Comparison of ENCODE assay signal across 31 cellular contexts in the genomic region with DNA sequence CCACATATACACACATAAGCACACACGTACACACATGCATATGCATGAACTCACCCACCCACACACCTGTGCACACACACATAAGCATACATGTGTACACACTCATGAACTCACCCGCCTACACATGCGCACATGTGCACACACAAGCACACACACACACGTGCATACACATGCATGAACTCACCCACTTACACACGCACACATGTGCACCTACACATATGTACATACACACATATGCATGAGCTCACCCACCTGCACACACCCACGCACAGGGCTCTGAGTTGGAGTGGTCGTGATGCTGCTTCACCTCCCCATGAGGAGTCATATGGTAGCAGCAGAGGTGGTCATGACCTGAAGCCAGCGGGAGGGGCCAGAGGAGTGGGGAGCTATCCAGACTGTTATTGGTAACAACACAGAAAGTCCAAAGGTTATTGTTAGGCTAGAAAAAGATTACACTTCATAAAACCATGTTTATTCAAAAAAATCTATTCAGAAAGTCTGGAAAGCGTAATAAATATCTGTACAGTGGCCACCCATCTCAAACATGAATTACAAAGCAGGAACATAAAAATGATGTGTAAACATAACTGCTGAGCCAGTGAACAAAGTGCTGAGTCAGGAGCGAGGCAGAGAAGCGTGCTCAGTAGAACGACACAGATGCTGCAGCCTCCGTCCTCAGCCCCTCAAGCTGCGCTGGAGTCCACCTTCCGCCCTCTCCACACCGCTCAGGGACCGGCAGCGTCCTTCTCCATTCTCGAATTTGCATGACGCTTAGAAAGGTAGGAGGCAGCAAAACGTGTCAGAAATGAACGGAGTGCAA. TPM values are rescaled to one million over a fixed set of nuclear protein-coding genes. Genes with fewer than 3 reads are reported as not detected.
DNase-seq lines count a peak whose midpoint lies in the region; ATAC-seq, FAIRE-seq and TF ChIP-seq lines count a peak whose summit lies in the region.
"Had no signal": no experiment of that assay in that cellular context is flagged by ENCODE, and none has a peak within 500 bp of the region (broad histone marks: within the 10 kb centered on the region; RNA-seq: fewer than 3 reads in every experiment).

No MANE protein-coding gene starts in this region.

- POLR2A ChIA-PET in HepG2 (lab: Yijun Ruan, JAX), result interaction anchor here (0.6 kb wide), 1 partner anchor 48 kb away, joined by 3 read pairs; no protein-coding TSS in a partner anchor
- POLR2A ChIA-PET in CD4-positive, alpha-beta memory T cell (lab: Charles Lee; ENCODE audit: partially characterized antibody), result interaction anchor here (1.0 kb wide), 1 partner anchor 28 kb away, joined by 4 read pairs; no protein-coding TSS in a partner anchor

- 23% methylated on average over 22 of the region's 22 CpGs for WGBS in HepG2 (ENCODE audit: low lambda C conversion rate)

- no peak overlapping the region for H3K27ac ChIP-seq in HepG2 (ENCODE audit: extremely low read length, insufficient read depth, low read length)
- H3K27ac ChIP-seq in CD4-positive, alpha-beta memory T cell (ENCODE audit: low read depth, low read length), result no peak overlapping the region
- H3K27ac ChIP-seq: parathyroid adenoma, thyroid gland, vagina, VCaP had no signal

- TF ChIP-seq CTCF in bronchial epithelial cell (IDR thresholded peaks at IDR 0.05; ENCODE audit: insufficient read depth, low read length, severe bottlenecking), result no peak
- TF ChIP-seq CTCF in HepG2 (CRISPR knock-in tag; IDR thresholded peaks at IDR 0.05), result no peak

- H3K36me3 ChIP-seq in bronchial epithelial cell (ENCODE audit: control insufficient read depth, insufficient read depth, low read length) (peaks cover 2% of the 10 kb centered on the region), HepG2 (replicated peaks in 1 of 2; ENCODE audit: control insufficient read depth in 1 of 2, insufficient read depth in 2 of 2, low read length in 2 of 2) (no peaks in the 10 kb centered on the region)
- H3K36me3 ChIP-seq in CD4-positive, alpha-beta memory T cell (ENCODE audit: insufficient read depth, low read length), result no peaks in the 10 kb centered on the region

- no peak overlapping the region for H2AFZ ChIP-seq in HepG2 (ENCODE audit: low read length)
- H2AFZ ChIP-seq: parathyroid adenoma had no signal

- H4K20me1 ChIP-seq in HepG2 (ENCODE audit: insufficient read depth, low read length), result no peaks in the 10 kb centered on the region

- H3K4me3 ChIP-seq in bronchial epithelial cell (ENCODE audit: low read depth, low read length), result no peak overlapping the region
- peak overlapping the region in 2 of 3 experiments; percentile 4 to 27; a peak in 1 of 6 replicates for H3K4me3 ChIP-seq in HepG2 (replicated peaks in 1 of 3; ENCODE audit: insufficient read depth in 1 of 3, low read depth in 2 of 3, low read length in 3 of 3)
- no peak overlapping the region for H3K4me3 ChIP-seq in CD4-positive, alpha-beta memory T cell (ENCODE audit: low read length in 2 of 2)
- H3K4me3 ChIP-seq: thyroid gland, vagina had no signal

- no peaks in the 10 kb centered on the region for H3K79me2 ChIP-seq in HepG2 (ENCODE audit: insufficient read depth, low read length)
- H3K79me2 ChIP-seq: parathyroid adenoma had no signal

- peaks cover 8% of the 10 kb centered on the region for H3K27me3 Mint-ChIP-seq in activated naive CD4-positive, alpha-beta T cell treated with anti-CD3 and anti-CD28 coated beads, Interleukin-2, amount 10 ng/mL, durations not matched to agents 7 days and 5 days
- H3K27me3 Mint-ChIP-seq in stimulated activated naive B cell treated with anti-CD40 and anti-IgM and Interleukin-4, amounts not matched to agents 10 μg/mL and 1 μg/mL and 100 μg/mL, for 72 hours, result peaks cover 4 to 6% of the 10 kb centered on the region in 2 donors
- no peaks in the 10 kb centered on the region for H3K27me3 Mint-ChIP-seq in CD4-positive, alpha-beta memory T cell
- H3K27me3 Mint-ChIP-seq: CD4-positive, CD25-positive, alpha-beta regulatory T cell; stimulated activated naive CD8-positive, alpha-beta T cell treated with anti-CD3 and anti-CD28 coated beads, Interleukin-15, amount 100 ng/mL, for 72 hours had no signal

- peak; percentile 48 for ATAC-seq in HepG2
- ATAC-seq in stimulated activated naive B cell treated with anti-CD40 and anti-IgM and Interleukin-4, amounts not matched to agents 10 μg/mL and 1 μg/mL and 100 μg/mL, for 72 hours (replicated peaks), result no peak
- ATAC-seq: activated CD8-positive, alpha-beta T cell treated with anti-CD3 and anti-CD28 coated beads, Interleukin-2, amount 10 ng/mL, durations not matched to agents 7 days and 5 days; stimulated activated naive CD8-positive, alpha-beta T cell treated with anti-CD3 and anti-CD28 coated beads, Interleukin-15, amount 100 ng/mL, for 72 hours had no signal

- H3K27ac Mint-ChIP-seq in activated naive CD4-positive, alpha-beta T cell treated with anti-CD3 and anti-CD28 coated beads, Interleukin-2, amount 10 ng/mL, durations not matched to agents 7 days and 5 days, result peak overlapping the region; percentile 0
- peak overlapping the region; percentile 20 for H3K27ac Mint-ChIP-seq in stimulated activated naive B cell treated with anti-CD40 and anti-IgM and Interleukin-4, amounts not matched to agents 10 μg/mL and 1 μg/mL and 100 μg/mL, for 72 hours
- H3K27ac Mint-ChIP-seq in CD4-positive, alpha-beta memory T cell, result no peak overlapping the region
- H3K27ac Mint-ChIP-seq: activated CD8-positive, alpha-beta T cell treated with anti-CD3 and anti-CD28 coated beads, Interleukin-2, amount 10 ng/mL, durations not matched to agents 7 days and 5 days; activated naive CD8-positive, alpha-beta T cell treated with anti-CD3 and anti-CD28 coated beads, Interleukin-2, amount 10 ng/mL, durations not matched to agents 7 days and 5 days; stimulated activated naive CD8-positive, alpha-beta T cell treated with anti-CD3 and anti-CD28 coated beads, Interleukin-15, amount 100 ng/mL, for 72 hours had no signal

- no peak overlapping the region for H3K4me3 Mint-ChIP-seq in activated naive CD4-positive, alpha-beta T cell treated with anti-CD3 and anti-CD28 coated beads, Interleukin-2, amount 10 ng/mL, durations not matched to agents 7 days and 5 days
- no peak overlapping the region for H3K4me3 Mint-ChIP-seq in stimulated activated naive B cell treated with anti-CD40 and anti-IgM and Interleukin-4, amounts not matched to agents 10 μg/mL and 1 μg/mL and 100 μg/mL, for 72 hours
- H3K4me3 Mint-ChIP-seq in CD4-positive, alpha-beta memory T cell, result peak overlapping the region in 2 of 8 donors; percentile 1 to 31
- H3K4me3 Mint-ChIP-seq: activated CD8-positive, alpha-beta T cell treated with anti-CD3 and anti-CD28 coated beads, Interleukin-2, amount 10 ng/mL, durations not matched to agents 7 days and 5 days; activated naive CD8-positive, alpha-beta T cell treated with anti-CD3 and anti-CD28 coated beads, Interleukin-2, amount 10 ng/mL, durations not matched to agents 7 days and 5 days; H9; neural crest cell; stimulated activated naive CD8-positive, alpha-beta T cell treated with anti-CD3 and anti-CD28 coated beads, Interleukin-15, amount 100 ng/mL, for 72 hours had no signal

- TF ChIP-seq POLR2A in HepG2 (IDR thresholded peaks at IDR 0.05; ENCODE audit: insufficient read depth in 1 of 2, low read depth in 2 of 2, low read length in 2 of 2), result no peak

- no peaks in the 10 kb centered on the region for H3K9me3 ChIP-seq in HepG2 (ENCODE audit: low read length)
- H3K9me3 ChIP-seq in CD4-positive, alpha-beta memory T cell (ENCODE audit: control insufficient read depth in 1 of 2, low read length in 2 of 2), result no peaks in the 10 kb centered on the region
- H3K9me3 ChIP-seq: thyroid gland, vagina had no signal

- no TSS peak for BruUV-seq in HepG2 (replicated peaks; lab: Mats Ljungman, UMichigan)

- CTCF ChIA-PET in activated naive CD4-positive, alpha-beta T cell treated with anti-CD3 and anti-CD28 coated beads, Interleukin-2, amount 10 ng/mL, durations not matched to agents 7 days and 5 days (lab: Charles Lee), result interaction anchor here (2.0 kb wide), 1 partner anchor 8 kb away, joined by 7 read pairs; no protein-coding TSS in a partner anchor
- CTCF ChIA-PET in HepG2 (lab: Yijun Ruan, JAX; ENCODE audit: low intra/inter-chr PET ratio, low total read pairs), result no interaction called here
- CTCF ChIA-PET in CD4-positive, alpha-beta memory T cell (lab: Charles Lee; ENCODE audit: partially characterized antibody), result interaction anchor here (1.1 to 5.0 kb wide), 4 partner anchors 9 to 96 kb away, joined by 3 to 50 read pairs (median 5); no protein-coding TSS in a partner anchor

- TF ChIP-seq EP300 in HepG2 (IDR thresholded peaks at IDR 0.05; ENCODE audit: low read depth in 2 of 2, low read length in 2 of 2), result no peak
- TF ChIP-seq EP300 in HepG2 (CRISPR knock-in tag; IDR thresholded peaks at IDR 0.05; ENCODE audit: borderline replicate concordance), result no peak

- no peaks in the 10 kb centered on the region for H3K9me3 Mint-ChIP-seq in activated naive CD4-positive, alpha-beta T cell treated with anti-CD3 and anti-CD28 coated beads, Interleukin-2, amount 10 ng/mL, durations not matched to agents 7 days and 5 days
- H3K9me3 Mint-ChIP-seq in stimulated activated naive B cell treated with anti-CD40 and anti-IgM and Interleukin-4, amounts not matched to agents 10 μg/mL and 1 μg/mL and 100 μg/mL, for 72 hours, result no peaks in the 10 kb centered on the region
- no peaks in the 10 kb centered on the region for H3K9me3 Mint-ChIP-seq in CD4-positive, alpha-beta memory T cell
- H3K9me3 Mint-ChIP-seq: activated naive CD8-positive, alpha-beta T cell treated with anti-CD3 and anti-CD28 coated beads, Interleukin-2, amount 10 ng/mL, durations not matched to agents 7 days and 5 days; CD4-positive, CD25-positive, alpha-beta regulatory T cell; H9; neural crest cell; stimulated activated naive CD8-positive, alpha-beta T cell treated with anti-CD3 and anti-CD28 coated beads, Interleukin-15, amount 100 ng/mL, for 72 hours had no signal

- peaks cover 41% of the 10 kb centered on the region for H3K4me1 Mint-ChIP-seq in activated naive CD4-positive, alpha-beta T cell treated with anti-CD3 and anti-CD28 coated beads, Interleukin-2, amount 10 ng/mL, durations not matched to agents 7 days and 5 days
- peaks cover 9 to 10% of the 10 kb centered on the region in 2 donors for H3K4me1 Mint-ChIP-seq in stimulated activated naive B cell treated with anti-CD40 and anti-IgM and Interleukin-4, amounts not matched to agents 10 μg/mL and 1 μg/mL and 100 μg/mL, for 72 hours
- peaks cover 29 to 54% (median 41%) of the 10 kb centered on the region in 4 donors for H3K4me1 Mint-ChIP-seq in CD4-positive, alpha-beta memory T cell
- H3K4me1 Mint-ChIP-seq: neural crest cell had no signal

- no peak for TF ChIP-seq RAD21 in HepG2 (CRISPR knock-in tag; IDR thresholded peaks at IDR 0.05)

- DNase-seq in activated naive CD4-positive, alpha-beta T cell treated with anti-CD3 and anti-CD28 coated beads, Interleukin-2, amount 10 ng/mL, durations not matched to agents 7 days and 5 days, result no peak
- DNase-seq in activated naive CD4-positive, alpha-beta T cell (lab: John Stamatoyannopoulos, UW), result no peak
- DNase-seq in bronchial epithelial cell (ENCODE audit: low read depth), result no peak
- no peak for DNase-seq in HepG2 (ENCODE audit: low spot score)
- DNase-seq in stimulated activated naive B cell treated with anti-CD40 and anti-IgM and Interleukin-4, amounts not matched to agents 10 μg/mL and 1 μg/mL and 100 μg/mL, for 72 hours, result no peak
- DNase-seq in NCI-H1105 (lab: John Stamatoyannopoulos, UW), result no peak
- no peak for DNase-seq in CD4-positive, alpha-beta memory T cell
- DNase-seq in stimulated activated CD4-positive, alpha-beta T cell treated with anti-CD3 and anti-CD28 coated beads, Interleukin-12 subunit alpha, Interleukin-12 subunit beta, amount 100 ng/mL, for 4 hours, result no peak
- DNase-seq: activated CD4-positive, alpha-beta T cell treated with anti-CD3 and anti-CD28 coated beads for 4 hours; activated CD8-positive, alpha-beta T cell treated with anti-CD3 and anti-CD28 coated beads, Interleukin-2, amount 10 ng/mL, durations not matched to agents 7 days and 5 days; activated naive CD8-positive, alpha-beta T cell treated with anti-CD3 and anti-CD28 coated beads, Interleukin-2, amount 10 ng/mL, durations not matched to agents 7 days and 5 days; aorta; CD4-positive, CD25-positive, alpha-beta regulatory T cell; H9; NCI-H1048; NCI-H1694; NCI-H82; SIG-M5; stimulated activated CD4-positive, alpha-beta T cell treated with anti-CD3 and anti-CD28 coated beads, Interleukin-2, amount 100 ng/mL, for 24 hours; stimulated activated naive CD8-positive, alpha-beta T cell treated with anti-CD3 and anti-CD28 coated beads, Interleukin-15, amount 100 ng/mL, for 72 hours; SW 1271; T-helper 9 cell; thyroid gland had no signal

- intact Hi-C loops in HepG2 (cut with micrococcal nuclease; ENCODE audit: unreplicated experiment), result no loop called here
- intact Hi-C loops in CD4-positive, alpha-beta memory T cell (cut with micrococcal nuclease), result no loop called here

- H3K4me1 ChIP-seq in HepG2 (ENCODE audit: insufficient read depth, low read length), result peaks cover 28% of the 10 kb centered on the region
- H3K4me1 ChIP-seq in CD4-positive, alpha-beta memory T cell (ENCODE audit: insufficient read depth, low read length), result peaks cover 41% of the 10 kb centered on the region
- H3K4me1 ChIP-seq: parathyroid adenoma, thyroid gland, vagina had no signal

- in situ Hi-C loops in HepG2 (cut with HindIII; ENCODE audit: extremely low pct_ligation_motif_present, low pct_unique_long_range_greater_than_20kb), result no loop called here

- no peak overlapping the region for H3K9ac ChIP-seq in HepG2 (ENCODE audit: insufficient read depth, low read depth, low read length)
- H3K9ac ChIP-seq: parathyroid adenoma had no signal

- FAIRE-seq in bronchial epithelial cell (lab: Jason Lieb, UNC) (peak; percentile 40), HepG2 (lab: Jason Lieb, UNC) (peak; percentile 65)
- FAIRE-seq: GM18507, GM19239, islet of Langerhans, RCC 7860 had no signal

- H3K27me3 ChIP-seq in bronchial epithelial cell (ENCODE audit: control insufficient read depth, insufficient read depth, low read length) (no peaks in the 10 kb centered on the region), HepG2 (ENCODE audit: control insufficient read depth in 1 of 2, insufficient read depth in 2 of 2, low read length in 2 of 2) (peaks cover 9 to 61% of the 10 kb centered on the region in 2 experiments)
- no peaks in the 10 kb centered on the region for H3K27me3 ChIP-seq in CD4-positive, alpha-beta memory T cell (ENCODE audit: insufficient read depth, low read length)
- H3K27me3 ChIP-seq: thyroid gland, vagina had no signal

- H3K4me2 ChIP-seq in HepG2 (ENCODE audit: low read depth, low read length), result peak overlapping the region; percentile 64

- H3K36me3 Mint-ChIP-seq in activated naive CD4-positive, alpha-beta T cell treated with anti-CD3 and anti-CD28 coated beads, Interleukin-2, amount 10 ng/mL, durations not matched to agents 7 days and 5 days, result no peaks in the 10 kb centered on the region
- peaks cover 10 to 16% of the 10 kb centered on the region in 2 donors for H3K36me3 Mint-ChIP-seq in stimulated activated naive B cell treated with anti-CD40 and anti-IgM and Interleukin-4, amounts not matched to agents 10 μg/mL and 1 μg/mL and 100 μg/mL, for 72 hours
- H3K36me3 Mint-ChIP-seq in CD4-positive, alpha-beta memory T cell, result no peaks in the 10 kb centered on the region
- H3K36me3 Mint-ChIP-seq: activated naive CD8-positive, alpha-beta T cell treated with anti-CD3 and anti-CD28 coated beads, Interleukin-2, amount 10 ng/mL, durations not matched to agents 7 days and 5 days; CD4-positive, CD25-positive, alpha-beta regulatory T cell had no signal

RNA-seq across cellular contexts. Expression of a gene that starts 26.4 kb away (rescaled TPM):
- total RNA-seq in bronchial epithelial cell, result 32.3 and 40.5 TPM in 2 replicates
- 214 and 289 TPM in 2 replicates for total RNA-seq in HepG2 (2016; rRNA removed; fragmentation: Illumina TruSeq; extraction: Trizol)
- 81.3 and 95.3 TPM in 2 replicates for total RNA-seq in HepG2 (2016; cell fraction: cytosol; rRNA removed; fragmentation: Illumina TruSeq; extraction: Trizol; ENCODE audit: low read depth)
- total RNA-seq in HepG2 (2016; cell fraction: insoluble cytoplasmic fraction; rRNA removed; fragmentation: Illumina TruSeq; extraction: Trizol), result 218 and 286 TPM in 2 replicates
- 145 and 164 TPM in 2 replicates for total RNA-seq in HepG2 (2016; cell fraction: membrane; rRNA removed; fragmentation: Illumina TruSeq; extraction: Trizol)
- total RNA-seq in HepG2 (2016; cell fraction: nucleus; rRNA removed; fragmentation: Illumina TruSeq; extraction: Trizol), result 93.1 and 102 TPM in 2 replicates
- polyA plus RNA-seq in HepG2 (2011; rRNA removed), result 168 and 189 TPM in 2 replicates
- polyA plus RNA-seq in HepG2 (2011; cell fraction: cytosol; rRNA removed), result 191 and 239 TPM in 2 replicates
- 59.3 and 82.2 TPM in 2 replicates for polyA plus RNA-seq in HepG2 (2011; cell fraction: nucleus; rRNA removed)
- 136 and 137 TPM in 2 replicates for polyA plus RNA-seq in HepG2 (2012)
- polyA plus RNA-seq in HepG2 (2016; cell fraction: cytosol; fragmentation: Illumina TruSeq; extraction: Trizol; ENCODE audit: low read depth), result 98.8 and 128 TPM in 2 replicates
- 328 and 353 TPM in 2 replicates for polyA plus RNA-seq in HepG2 (2016; cell fraction: insoluble cytoplasmic fraction; fragmentation: Illumina TruSeq; extraction: Trizol; ENCODE audit: low read depth)
- 150 and 186 TPM in 2 replicates for polyA plus RNA-seq in HepG2 (2016; cell fraction: membrane; fragmentation: Illumina TruSeq; extraction: Trizol; ENCODE audit: low read depth)
- polyA plus RNA-seq in HepG2 (2016; cell fraction: nucleus; fragmentation: Illumina TruSeq; extraction: Trizol; ENCODE audit: insufficient read depth, low read depth), result 207 and 211 TPM in 2 replicates
- polyA minus RNA-seq in HepG2 (2011; rRNA and poly(A)+ RNA removed; ENCODE audit: low replicate concordance), result 5.6 and 40.9 TPM in 2 replicates
- polyA minus RNA-seq in HepG2 (2011; cell fraction: cytosol; rRNA and poly(A)+ RNA removed), result 51.6 and 57.8 TPM in 2 replicates
- 27.4 and 41.9 TPM in 2 replicates for polyA minus RNA-seq in HepG2 (2011; cell fraction: nucleus; rRNA and poly(A)+ RNA removed)
- total RNA-seq in CD4-positive, alpha-beta memory T cell, result 10 to 100 TPM; 33.1 to 34.7 TPM
- polyA plus RNA-seq in CD4-positive, alpha-beta memory T cell, result 10 to 100 TPM; 57.2 to 85.0 TPM

Comparison
In these comparisons a context has a peak if more than half of its experiments do, and no peak if none do; other contexts are left out.
1. H3K27ac Mint-ChIP-seq: peak in activated naive CD4-positive, alpha-beta T cell treated with anti-CD3 and anti-CD28 coated beads, Interleukin-2, amount 10 ng/mL, durations not matched to agents 7 days and 5 days (single experiment) and stimulated activated naive B cell treated with anti-CD40 and anti-IgM and Interleukin-4, amounts not matched to agents 10 μg/mL and 1 μg/mL and 100 μg/mL, for 72 hours (single experiment); none in CD4-positive, alpha-beta memory T cell (0 of 7).
2. H3K4me3 ChIP-seq: peak in HepG2 (2 of 3); none in bronchial epithelial cell (single experiment) and CD4-positive, alpha-beta memory T cell (0 of 2).